ENCODE assay signal across 32 cellular contexts in genomic region chr6:15741405-15741804, GRCh38.
"Had no signal": no experiment of that assay in that cellular context is flagged by ENCODE, and none has a peak within 500 bp of the region (broad histone marks: within the 10 kb centered on the region; RNA-seq: fewer than 3 reads in every experiment).

No MANE protein-coding gene starts in this region.

- H3K9me3 Mint-ChIP-seq: central memory CD8-positive, alpha-beta T cell had no signal

- H3K27me3 Mint-ChIP-seq: activated CD4-positive, alpha-beta memory T cell treated with anti-CD3 and anti-CD28 coated beads, Interleukin-2, amount 10 ng/mL, durations not matched to agents 7 days and 5 days; activated CD4-positive, alpha-beta T cell treated with anti-CD3 and anti-CD28 coated beads, Interleukin-2, amount 10 ng/mL, durations not matched to agents 7 days and 5 days; dendritic cell treated with granulocyte-macrophage colony-stimulating factor and Interleukin-4, amounts not matched to agents 40 ng/mL and 50 ng/mL, for 4 days had no signal

- H3K27me3 ChIP-seq: brain microvascular endothelial cell, dorsolateral prefrontal cortex had no signal

- FAIRE-seq: astrocyte, bronchial epithelial cell, frontal cortex, TTC549 had no signal

- H3K4me3 Mint-ChIP-seq: activated CD4-positive, alpha-beta memory T cell treated with anti-CD3 and anti-CD28 coated beads, Interleukin-2, amount 10 ng/mL, durations not matched to agents 7 days and 5 days; activated CD4-positive, alpha-beta T cell treated with anti-CD3 and anti-CD28 coated beads, Interleukin-2, amount 10 ng/mL, durations not matched to agents 7 days and 5 days; activated naive CD8-positive, alpha-beta T cell; activated T-cell treated with anti-CD3 and anti-CD28 coated beads, Interleukin-2, amount 50 U/mL, for 24 hours; activated T-cell treated with anti-CD3 and anti-CD28 coated beads, Interleukin-2, amount 50 U/mL, for 72 hours; central memory CD8-positive, alpha-beta T cell; dendritic cell treated with granulocyte-macrophage colony-stimulating factor and Interleukin-4, amounts not matched to agents 40 ng/mL and 50 ng/mL, for 4 days; endodermal cell; WTC11 had no signal

- H3K36me3 ChIP-seq: brain microvascular endothelial cell had no signal

- H3K4me3 ChIP-seq: coronary artery, dorsolateral prefrontal cortex had no signal

- DNase-seq: activated CD4-positive, alpha-beta memory T cell treated with anti-CD3 and anti-CD28 coated beads, Interleukin-2, amount 10 ng/mL, durations not matched to agents 7 days and 5 days; activated CD4-positive, alpha-beta T cell treated with anti-CD3 and anti-CD28 coated beads for 1 hour; activated CD4-positive, alpha-beta T cell treated with anti-CD3 and anti-CD28 coated beads for 4 hours; activated CD4-positive, alpha-beta T cell treated with anti-CD3 and anti-CD28 coated beads, Interleukin-2, amount 10 ng/mL, durations not matched to agents 7 days and 5 days; activated CD4-positive, alpha-beta T cell treated with anti-CD3 and anti-CD28 coated beads, Interleukin-2, amount 50 U/mL, for 4 hours; activated CD8-positive, alpha-beta memory T cell treated with anti-CD3 and anti-CD28 coated beads, Interleukin-2, amount 50 U/mL, for 48 hours; activated gamma-delta T cell; activated naive CD4-positive, alpha-beta T cell treated with anti-CD3 and anti-CD28 coated beads, Interleukin-2, amount 50 U/mL, for 16 hours; activated naive CD4-positive, alpha-beta T cell treated with Interleukin-2 at 50 U/mL for 16 hours; activated T-cell treated with anti-CD3 and anti-CD28 coated beads for 4 hours; activated T-cell treated with anti-CD3 and anti-CD28 coated beads, Interleukin-2, amount 50 U/mL, for 24 hours; activated T-cell treated with anti-CD3 and anti-CD28 coated beads, Interleukin-2, amount 50 U/mL, for 72 hours; amniotic stem cell; anterior cingulate cortex; brain microvascular endothelial cell; dorsolateral prefrontal cortex; effector memory CD4-positive, alpha-beta T cell; endodermal cell; foreskin fibroblast; head of caudate nucleus; hippocampal formation had no signal

- H3K4me1 Mint-ChIP-seq: activated CD4-positive, alpha-beta memory T cell treated with anti-CD3 and anti-CD28 coated beads, Interleukin-2, amount 10 ng/mL, durations not matched to agents 7 days and 5 days; central memory CD8-positive, alpha-beta T cell had no signal

- ATAC-seq: activated T-cell treated with anti-CD3 and anti-CD28 coated beads, Interleukin-2, amount 50 U/mL, for 72 hours; esophagus mucosa; WTC11 had no signal

- H3K27ac Mint-ChIP-seq: activated CD4-positive, alpha-beta memory T cell treated with anti-CD3 and anti-CD28 coated beads, Interleukin-2, amount 10 ng/mL, durations not matched to agents 7 days and 5 days; activated CD4-positive, alpha-beta T cell treated with anti-CD3 and anti-CD28 coated beads, Interleukin-2, amount 10 ng/mL, durations not matched to agents 7 days and 5 days; activated naive CD8-positive, alpha-beta T cell; activated T-cell treated with anti-CD3 and anti-CD28 coated beads, Interleukin-2, amount 50 U/mL, for 24 hours; activated T-cell treated with anti-CD3 and anti-CD28 coated beads, Interleukin-2, amount 50 U/mL, for 72 hours; dendritic cell treated with granulocyte-macrophage colony-stimulating factor and Interleukin-4, amounts not matched to agents 40 ng/mL and 50 ng/mL, for 4 days; endodermal cell; WTC11 had no signal

- H3K27ac ChIP-seq: brain microvascular endothelial cell, coronary artery, dorsolateral prefrontal cortex, VCaP had no signal
